Comparison of ENCODE assay signal across 1 cellular context in the genomic region with DNA sequence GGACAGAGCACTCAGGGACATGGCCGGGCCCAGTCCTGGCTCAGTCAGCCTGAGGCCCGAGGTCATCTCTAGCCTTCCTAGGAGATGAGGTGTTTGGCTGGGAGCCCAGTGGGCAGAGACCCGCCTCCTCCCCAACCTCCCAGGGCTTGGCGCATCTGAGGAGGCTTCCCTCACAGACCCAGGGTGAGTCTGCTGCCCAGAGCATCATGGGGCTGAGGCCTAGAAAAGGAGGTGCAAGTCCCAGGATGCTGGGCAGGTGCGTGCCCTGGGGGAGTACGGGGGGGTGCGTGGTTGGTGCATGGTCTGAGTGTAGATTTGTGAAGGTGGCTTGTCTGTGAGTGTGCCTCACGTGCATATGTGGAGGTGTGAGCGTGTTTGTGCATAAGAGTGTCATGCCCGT.
TF ChIP-seq lines count a peak whose summit lies in the region.

No MANE protein-coding gene starts in this region.

TF ChIP-seq in HepG2, 621 proteins besides CTCF, POLR2A, EP300 and RAD21:
- TF ChIP-seq, protein P1, sequence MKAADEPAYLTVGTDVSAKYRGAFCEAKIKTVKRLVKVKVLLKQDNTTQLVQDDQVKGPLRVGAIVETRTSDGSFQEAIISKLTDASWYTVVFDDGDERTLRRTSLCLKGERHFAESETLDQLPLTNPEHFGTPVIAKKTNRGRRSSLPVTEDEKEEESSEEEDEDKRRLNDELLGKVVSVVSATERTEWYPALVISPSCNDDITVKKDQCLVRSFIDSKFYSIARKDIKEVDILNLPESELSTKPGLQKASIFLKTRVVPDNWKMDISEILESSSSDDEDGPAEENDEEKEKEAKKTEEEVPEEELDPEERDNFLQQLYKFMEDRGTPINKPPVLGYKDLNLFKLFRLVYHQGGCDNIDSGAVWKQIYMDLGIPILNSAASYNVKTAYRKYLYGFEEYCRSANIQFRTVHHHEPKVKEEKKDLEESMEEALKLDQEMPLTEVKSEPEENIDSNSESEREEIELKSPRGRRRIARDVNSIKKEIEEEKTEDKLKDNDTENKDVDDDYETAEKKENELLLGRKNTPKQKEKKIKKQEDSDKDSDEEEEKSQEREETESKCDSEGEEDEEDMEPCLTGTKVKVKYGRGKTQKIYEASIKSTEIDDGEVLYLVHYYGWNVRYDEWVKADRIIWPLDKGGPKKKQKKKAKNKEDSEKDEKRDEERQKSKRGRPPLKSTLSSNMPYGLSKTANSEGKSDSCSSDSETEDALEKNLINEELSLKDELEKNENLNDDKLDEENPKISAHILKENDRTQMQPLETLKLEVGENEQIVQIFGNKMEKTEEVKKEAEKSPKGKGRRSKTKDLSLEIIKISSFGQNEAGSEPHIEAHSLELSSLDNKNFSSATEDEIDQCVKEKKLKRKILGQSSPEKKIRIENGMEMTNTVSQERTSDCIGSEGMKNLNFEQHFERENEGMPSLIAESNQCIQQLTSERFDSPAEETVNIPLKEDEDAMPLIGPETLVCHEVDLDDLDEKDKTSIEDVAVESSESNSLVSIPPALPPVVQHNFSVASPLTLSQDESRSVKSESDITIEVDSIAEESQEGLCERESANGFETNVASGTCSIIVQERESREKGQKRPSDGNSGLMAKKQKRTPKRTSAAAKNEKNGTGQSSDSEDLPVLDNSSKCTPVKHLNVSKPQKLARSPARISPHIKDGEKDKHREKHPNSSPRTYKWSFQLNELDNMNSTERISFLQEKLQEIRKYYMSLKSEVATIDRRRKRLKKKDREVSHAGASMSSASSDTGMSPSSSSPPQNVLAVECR (CRISPR knock-in tag; IDR thresholded peaks at IDR 0.05; ENCODE audit: borderline replicate concordance): peak; percentile 23; the same call in 1 of the 2 replicates
- TF ChIP-seq RXRA (CRISPR knock-in tag; IDR thresholded peaks at IDR 0.05): 0 out of 2 replicates have a peak, but pooled peaks have one; percentile 31
- TF ChIP-seq IRF2 (CRISPR knock-in tag; IDR thresholded peaks at IDR 0.05): 0 out of 2 replicates have a peak, but pooled peaks have one; percentile 41
- 0 out of 2 replicates have a peak, but pooled peaks have one; percentile 7 for TF ChIP-seq GABPB1 (CRISPR knock-in tag; IDR thresholded peaks at IDR 0.05)
- no peak for TF ChIP-seq ARNT2 (CRISPR knock-in tag; IDR thresholded peaks at IDR 0.05; ENCODE audit: low read depth)
- TF ChIP-seq RXRB (CRISPR knock-in tag; IDR thresholded peaks at IDR 0.05; ENCODE audit: borderline replicate concordance): peak; percentile 29; the same call in 1 of the 2 replicates
- no peak for TF ChIP-seq THAP8 (CRISPR knock-in tag; IDR thresholded peaks at IDR 0.05; ENCODE audit: borderline replicate concordance)
- 0 out of 2 replicates have a peak, but pooled peaks have one; percentile 7 for TF ChIP-seq ETV5 (CRISPR knock-in tag; IDR thresholded peaks at IDR 0.05; ENCODE audit: borderline replicate concordance)
- peak; percentile 21; the same call in 1 of the 2 replicates for TF ChIP-seq ZNF687 (CRISPR knock-in tag; IDR thresholded peaks at IDR 0.05)
- TF ChIP-seq SP5 (CRISPR knock-in tag; IDR thresholded peaks at IDR 0.05; ENCODE audit: borderline replicate concordance, low read depth): peak; percentile 31; the same call in 1 of the 2 replicates
- TF ChIP-seq SAP130 (CRISPR knock-in tag; IDR thresholded peaks at IDR 0.05; ENCODE audit: low read depth): peak; percentile 15; the same call in 1 of the 2 replicates
- no peak for TF ChIP-seq BRD4 (CRISPR knock-in tag; IDR thresholded peaks at IDR 0.05)
- TF ChIP-seq LCORL (IDR thresholded peaks at IDR 0.05): no peak
- no peak for TF ChIP-seq LCORL (CRISPR knock-in tag; IDR thresholded peaks at IDR 0.05)
